In the genomic region with DNA sequence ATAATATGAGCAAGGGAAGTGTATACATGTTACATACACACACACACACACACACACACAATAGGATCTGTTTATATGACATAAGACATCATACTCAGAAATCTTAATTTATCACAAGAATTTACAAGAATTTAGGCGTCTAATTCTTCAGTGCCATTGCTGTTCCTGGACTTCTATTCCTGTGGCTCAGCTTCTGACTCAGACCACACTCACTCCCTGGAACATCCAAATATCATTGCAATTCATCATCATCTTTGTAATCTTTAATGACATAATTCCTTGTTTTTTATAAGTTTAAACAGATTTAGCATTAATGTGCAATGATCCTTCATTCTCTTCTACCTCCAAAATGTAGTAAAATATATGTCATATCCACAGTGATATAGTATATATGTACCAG, we compare ENCODE assay signal across 16 cellular contexts.
DNase-seq lines count a peak whose midpoint lies in the region; ATAC-seq and TF ChIP-seq lines count a peak whose summit lies in the region.
"Had no signal": no experiment of that assay in that cellular context is flagged by ENCODE, and none has a peak within 500 bp of the region (broad histone marks: within the 10 kb centered on the region; RNA-seq: fewer than 3 reads in every experiment).

No MANE protein-coding gene starts in this region.

- H3K27ac Mint-ChIP-seq in activated naive CD8-positive, alpha-beta T cell treated with anti-CD3 and anti-CD28 coated beads for 36 hours: no peak overlapping the region
- H3K27ac Mint-ChIP-seq: activated T-helper 1 cell treated with anti-CD3 and anti-CD28 coated beads, Interleukin-12 subunit alpha, Interleukin-12 subunit beta, Interleukin-2, Interleukin-4 antibody, amounts not matched to agents 30 ng/mL and 10 ng/mL and 1 ng/mL, durations not matched to agents 14 hours and 24 hours and 36 hours had no signal

- DNase-seq in GM04503 (ENCODE audit: low read depth): peak; percentile 35
- DNase-seq in RWPE2 (ENCODE audit: low spot score): no peak
- DNase-seq in fibroblast of gingiva (ENCODE audit: low read depth): peak; percentile 44
- DNase-seq in skeletal muscle cell (ENCODE audit: low read depth): peak; percentile 56
- DNase-seq in testis: no peak
- no peak for DNase-seq in activated naive CD8-positive, alpha-beta T cell treated with anti-CD3 and anti-CD28 coated beads for 36 hours
- no peak for DNase-seq in NCI-H1092 (lab: John Stamatoyannopoulos, UW)
- DNase-seq: C1 segment of cervical spinal cord; DMS79 treated with DMSO at 0.1 percent for 48 hours; effector memory CD4-positive, alpha-beta T cell; midbrain; ovary had no signal

- H3K27me3 ChIP-seq in RWPE2 (ENCODE audit: insufficient read depth, poor library complexity, severe bottlenecking) (no peaks in the 10 kb centered on the region), testis (no peaks in the 10 kb centered on the region)
- H3K27me3 ChIP-seq: ascending aorta, ovary had no signal

- H3K4me3 Mint-ChIP-seq in activated naive CD8-positive, alpha-beta T cell treated with anti-CD3 and anti-CD28 coated beads for 36 hours: no peak overlapping the region
- H3K4me3 Mint-ChIP-seq: activated T-helper 1 cell treated with anti-CD3 and anti-CD28 coated beads, Interleukin-12 subunit alpha, Interleukin-12 subunit beta, Interleukin-2, Interleukin-4 antibody, amounts not matched to agents 30 ng/mL and 10 ng/mL and 1 ng/mL, durations not matched to agents 14 hours and 24 hours and 36 hours had no signal

- no peaks in the 10 kb centered on the region for H3K4me1 Mint-ChIP-seq in activated naive CD8-positive, alpha-beta T cell treated with anti-CD3 and anti-CD28 coated beads for 36 hours

- no peaks in the 10 kb centered on the region for H3K9me3 ChIP-seq in RWPE2 (ENCODE audit: severe bottlenecking)
- H3K9me3 ChIP-seq in testis: no peaks in the 10 kb centered on the region
- H3K9me3 ChIP-seq: ascending aorta, ovary had no signal

- TF ChIP-seq CTCF in RWPE2 (IDR thresholded peaks at IDR 0.05; ENCODE audit: poor library complexity, severe bottlenecking): no peak
- no peak for TF ChIP-seq CTCF in testis (IDR thresholded peaks at IDR 0.05)

- H3K4me1 ChIP-seq in RWPE2 (ENCODE audit: insufficient read depth, poor library complexity, severe bottlenecking) (peaks cover 17% of the 10 kb centered on the region), testis (no peaks in the 10 kb centered on the region)
- H3K4me1 ChIP-seq: ascending aorta had no signal

- peaks cover 8% of the 10 kb centered on the region for H3K9me3 Mint-ChIP-seq in activated naive CD8-positive, alpha-beta T cell treated with anti-CD3 and anti-CD28 coated beads for 36 hours

- H3K27ac ChIP-seq in RWPE2 (ENCODE audit: poor library complexity, severe bottlenecking): peak overlapping the region; percentile 48
- H3K27ac ChIP-seq in testis: no peak overlapping the region
- H3K27ac ChIP-seq: ascending aorta, ovary had no signal

- TF ChIP-seq POLR2A in testis (IDR thresholded peaks at IDR 0.05): no peak

- H3K4me3 ChIP-seq in RWPE2 (ENCODE audit: severe bottlenecking): no peak overlapping the region
- H3K4me3 ChIP-seq in skeletal muscle cell (ENCODE audit: low read depth, low read length): no peak overlapping the region
- H3K4me3 ChIP-seq in testis: no peak overlapping the region
- H3K4me3 ChIP-seq: ascending aorta, GM12878, ovary had no signal

- intact Hi-C loops in testis (cut with DNase I; ENCODE audit: low total_unique reads): no loop called here

- H3K36me3 Mint-ChIP-seq in activated naive CD8-positive, alpha-beta T cell treated with anti-CD3 and anti-CD28 coated beads for 36 hours: no peaks in the 10 kb centered on the region

- WGBS in testis, 2 donors: 77 to 92% methylated on average over 1 of the region's 1 CpG

- ATAC-seq in RWPE2 (ENCODE audit: low read depth) (peak; percentile 99), HG02610 (IDR thresholded peaks at IDR 0.05; ENCODE audit: unreplicated experiment) (no peak)
- ATAC-seq: GM12878 had no signal

- H3K27me3 Mint-ChIP-seq in activated naive CD8-positive, alpha-beta T cell treated with anti-CD3 and anti-CD28 coated beads for 36 hours: no peaks in the 10 kb centered on the region

- H3K36me3 ChIP-seq in RWPE2 (ENCODE audit: low read depth) (no peaks in the 10 kb centered on the region), testis (ENCODE audit: low read depth, missing control alignments) (no peaks in the 10 kb centered on the region)
- H3K36me3 ChIP-seq: ascending aorta, ovary had no signal

Comparison
In these comparisons a context has a peak if more than half of its experiments do, and no peak if none do; other contexts are left out.
1. DNase-seq: peak in GM04503 (single experiment), fibroblast of gingiva (single experiment) and skeletal muscle cell (single experiment); none in RWPE2 (single experiment), testis (single experiment), activated naive CD8-positive, alpha-beta T cell treated with anti-CD3 and anti-CD28 coated beads for 36 hours (single experiment) and NCI-H1092 (single experiment).